Comparison of ENCODE assay signal across 1 cellular context in the genomic region with DNA sequence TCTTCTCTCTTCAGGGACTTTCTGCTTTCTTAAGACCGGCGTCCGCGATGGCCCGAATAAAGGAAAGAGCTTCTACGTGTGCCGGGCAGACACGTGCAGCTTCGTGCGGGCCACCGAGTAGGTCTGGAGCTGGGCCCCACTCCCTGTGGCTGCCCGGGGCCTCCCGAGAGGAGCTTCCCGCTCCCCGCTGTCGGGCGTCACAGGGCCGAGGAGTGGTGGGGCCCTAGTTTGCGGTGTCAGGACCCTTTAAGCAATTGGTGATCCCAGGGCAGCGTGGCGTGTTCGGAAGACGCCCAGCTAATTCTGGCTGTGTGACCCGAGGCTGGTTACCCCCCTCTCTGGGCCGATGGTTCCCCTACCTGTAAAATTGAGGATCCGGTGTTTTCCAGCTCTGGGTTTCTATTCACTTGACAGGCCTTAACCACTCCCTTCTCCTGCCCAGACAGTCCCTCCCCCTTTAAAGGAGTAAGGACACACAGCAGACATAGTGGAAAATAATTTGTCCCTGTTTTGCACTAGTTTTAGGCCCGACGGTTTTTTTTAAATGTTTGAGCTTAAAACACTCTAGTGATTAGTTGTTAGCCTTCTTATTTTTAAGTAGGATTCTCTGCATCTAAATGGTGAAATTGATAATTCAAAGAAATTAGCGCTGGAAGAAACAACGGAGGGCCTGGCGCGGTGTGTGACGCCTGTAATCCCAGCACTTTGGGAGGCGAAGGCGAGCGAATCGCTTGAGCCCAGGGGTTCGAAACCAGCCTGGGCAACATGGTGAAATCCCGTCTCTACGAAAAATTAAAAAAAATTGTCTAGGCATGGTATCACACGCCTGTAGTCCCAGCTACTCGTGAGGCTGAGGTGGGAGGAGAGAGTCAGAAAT.
TF ChIP-seq lines count a peak whose summit lies in the region.

No MANE protein-coding gene starts in this region.

TF ChIP-seq in K562, 482 proteins besides CTCF, POLR2A, EP300 and RAD21 (continued from another document and continues in another):
- TF ChIP-seq NKRF (IDR thresholded peaks at IDR 0.05; ENCODE audit: borderline replicate concordance), result peak; percentile 94
- no peak for TF ChIP-seq POLR2AphosphoS2 (IDR thresholded peaks at IDR 0.05; ENCODE audit: low read length)
- TF ChIP-seq CREB1 (IDR thresholded peaks at IDR 0.05), result no peak
- peak; percentile 50 for TF ChIP-seq CREB1 (CRISPR knock-in tag; IDR thresholded peaks at IDR 0.05)
- TF ChIP-seq ZNF717 (CRISPR knock-in tag; IDR thresholded peaks at IDR 0.05), result no peak
- no peak for TF ChIP-seq PHTF2 (CRISPR knock-in tag; IDR thresholded peaks at IDR 0.05)
- no peak for TF ChIP-seq TCF15 (CRISPR knock-in tag; IDR thresholded peaks at IDR 0.05)
- TF ChIP-seq PHB2 (IDR thresholded peaks at IDR 0.05; ENCODE audit: low read depth), result no peak
- TF ChIP-seq ZNF274 (IDR thresholded peaks at IDR 0.05; ENCODE audit: borderline replicate concordance, low read depth, low read length), result no peak
- no peak for TF ChIP-seq ZNF764 (CRISPR knock-in tag; IDR thresholded peaks at IDR 0.05; ENCODE audit: low read depth)
- TF ChIP-seq ZFX (CRISPR knock-in tag; IDR thresholded peaks at IDR 0.05), result peak; percentile 85; the same call in 1 of the 2 replicates
- TF ChIP-seq ZNF277 (CRISPR knock-in tag; IDR thresholded peaks at IDR 0.05; ENCODE audit: borderline replicate concordance), result no peak
- TF ChIP-seq ZNF699 (CRISPR knock-in tag; IDR thresholded peaks at IDR 0.05; ENCODE audit: insufficient replicate concordance), result no peak
- no peak for TF ChIP-seq NR2C1 (IDR thresholded peaks at IDR 0.05)
- no peak for TF ChIP-seq NR2C1 (tag; IDR thresholded peaks at IDR 0.05)
- TF ChIP-seq EP400 (IDR thresholded peaks at IDR 0.05), result 0 out of 2 replicates have a peak, but pooled peaks have one; percentile 53
- peak; percentile 84 for TF ChIP-seq ZNF232 (CRISPR knock-in tag; IDR thresholded peaks at IDR 0.05)
- no peak for TF ChIP-seq SLC30A9 (CRISPR knock-in tag; IDR thresholded peaks at IDR 0.05)
- TF ChIP-seq ZNF77 (CRISPR knock-in tag; IDR thresholded peaks at IDR 0.05), result no peak
- TF ChIP-seq YY1 (IDR thresholded peaks at IDR 0.05; ENCODE audit: borderline replicate concordance in 1 of 3, control insufficient read depth in 1 of 3, extremely low read depth in 1 of 3, insufficient read depth in 3 of 3, insufficient read length in 1 of 3, insufficient replicate concordance in 2 of 3, low read depth in 1 of 3, low read length in 2 of 3), result no peak
- TF ChIP-seq KAT2B (IDR thresholded peaks at IDR 0.05; ENCODE audit: low read depth, low read length), result no peak
- TF ChIP-seq MED1 (CRISPR knock-in tag; IDR thresholded peaks at IDR 0.05; ENCODE audit: borderline replicate concordance), result no peak
- peak; percentile 54; the same call in 1 of the 2 replicates for TF ChIP-seq MGA (IDR thresholded peaks at IDR 0.05)
- TF ChIP-seq, protein P1, sequence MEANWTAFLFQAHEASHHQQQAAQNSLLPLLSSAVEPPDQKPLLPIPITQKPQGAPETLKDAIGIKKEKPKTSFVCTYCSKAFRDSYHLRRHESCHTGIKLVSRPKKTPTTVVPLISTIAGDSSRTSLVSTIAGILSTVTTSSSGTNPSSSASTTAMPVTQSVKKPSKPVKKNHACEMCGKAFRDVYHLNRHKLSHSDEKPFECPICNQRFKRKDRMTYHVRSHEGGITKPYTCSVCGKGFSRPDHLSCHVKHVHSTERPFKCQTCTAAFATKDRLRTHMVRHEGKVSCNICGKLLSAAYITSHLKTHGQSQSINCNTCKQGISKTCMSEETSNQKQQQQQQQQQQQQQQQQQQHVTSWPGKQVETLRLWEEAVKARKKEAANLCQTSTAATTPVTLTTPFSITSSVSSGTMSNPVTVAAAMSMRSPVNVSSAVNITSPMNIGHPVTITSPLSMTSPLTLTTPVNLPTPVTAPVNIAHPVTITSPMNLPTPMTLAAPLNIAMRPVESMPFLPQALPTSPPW (CRISPR knock-in tag; IDR thresholded peaks at IDR 0.05), result peak; percentile 7; the same call in 1 of the 2 replicates
- peak in 1 of 2 experiments; percentile 76; a peak in 3 of 4 replicates for TF ChIP-seq HDAC1 (IDR thresholded peaks at IDR 0.05)
- TF ChIP-seq ZNF316 (IDR thresholded peaks at IDR 0.05), result no peak
- TF ChIP-seq TEAD2 (tag; IDR thresholded peaks at IDR 0.05), result no peak
- TF ChIP-seq, protein P2, sequence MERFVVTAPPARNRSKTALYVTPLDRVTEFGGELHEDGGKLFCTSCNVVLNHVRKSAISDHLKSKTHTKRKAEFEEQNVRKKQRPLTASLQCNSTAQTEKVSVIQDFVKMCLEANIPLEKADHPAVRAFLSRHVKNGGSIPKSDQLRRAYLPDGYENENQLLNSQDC (CRISPR knock-in tag; IDR thresholded peaks at IDR 0.05), result no peak
- TF ChIP-seq CBFB (CRISPR knock-in tag; IDR thresholded peaks at IDR 0.05), result peak; percentile 86
- TF ChIP-seq HNRNPUL1 (IDR thresholded peaks at IDR 0.05; ENCODE audit: low read length), result no peak
- no peak for TF ChIP-seq NONO (IDR thresholded peaks at IDR 0.05; ENCODE audit: low read depth in 2 of 2, low read length in 1 of 2)
- TF ChIP-seq, protein P3, sequence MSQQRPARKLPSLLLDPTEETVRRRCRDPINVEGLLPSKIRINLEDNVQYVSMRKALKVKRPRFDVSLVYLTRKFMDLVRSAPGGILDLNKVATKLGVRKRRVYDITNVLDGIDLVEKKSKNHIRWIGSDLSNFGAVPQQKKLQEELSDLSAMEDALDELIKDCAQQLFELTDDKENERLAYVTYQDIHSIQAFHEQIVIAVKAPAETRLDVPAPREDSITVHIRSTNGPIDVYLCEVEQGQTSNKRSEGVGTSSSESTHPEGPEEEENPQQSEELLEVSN (IDR thresholded peaks at IDR 0.05; ENCODE audit: borderline replicate concordance in 1 of 2, extremely low read depth in 1 of 2, insufficient read depth in 1 of 2, insufficient read length in 1 of 2, low read depth in 1 of 2, low read length in 1 of 2, poor library complexity in 1 of 2, severe bottlenecking in 1 of 2), result peak; percentile 34 to 70
- TF ChIP-seq AFF4 (CRISPR knock-in tag; IDR thresholded peaks at IDR 0.05), result peak; percentile 84
